Comparison of ENCODE assay signal across 19 cellular contexts in genomic region chr9:99340281-99340680, GRCh38.
A peak's percentile ranks its signal among the peaks of the same experiment; 100 is the strongest.
DNase-seq lines count a peak whose midpoint lies in the region; TF ChIP-seq lines count a peak whose summit lies in the region.
"Had no signal": no experiment of that assay in that cellular context is flagged by ENCODE, and none has a peak within 500 bp of the region (broad histone marks: within the 10 kb centered on the region; RNA-seq: fewer than 3 reads in every experiment).

No MANE protein-coding gene starts in this region.

- intact Hi-C loops in head of caudate nucleus (cut with DNase I): no loop called here

- no peak overlapping the region for H3K27ac ChIP-seq in fibroblast of lung (ENCODE audit: insufficient read depth, low read length)
- H3K27ac ChIP-seq: C4-2B had no signal

- H3K27me3 ChIP-seq in fibroblast of lung (ENCODE audit: control insufficient read depth, insufficient read depth, low read length): no peaks in the 10 kb centered on the region
- H3K27me3 ChIP-seq: MG63 had no signal

- H3K27ac Mint-ChIP-seq in HFFc6: peak overlapping the region; percentile 71

- H3K27me3 Mint-ChIP-seq in HFFc6 (ENCODE audit: insufficient read depth): peaks cover 3% of the 10 kb centered on the region; the same call in 1 of the 2 replicates

- H3K4me2 ChIP-seq in fibroblast of lung (ENCODE audit: extremely low read depth, insufficient read depth, low read length): no peak overlapping the region

- H4K20me1 ChIP-seq in fibroblast of lung (ENCODE audit: control insufficient read depth, extremely low read depth, insufficient read depth, low read length): no peaks in the 10 kb centered on the region

- peak; percentile 35 for DNase-seq in HFFc6
- DNase-seq in T1000 (lab: John Stamatoyannopoulos, UW): peak; percentile 43
- peak; percentile 19 to 53 for DNase-seq in fibroblast of lung (ENCODE audit: low read depth in 2 of 2)
- DNase-seq in pulmonary artery endothelial cell (ENCODE audit: low read depth, low spot score): peak; percentile 80
- DNase-seq in head of caudate nucleus: no peak
- no peak for DNase-seq in germinal center (ENCODE audit: low spot score)
- no peak for DNase-seq in OCI-M2 (lab: John Stamatoyannopoulos, UW; ENCODE audit: unreplicated experiment)
- DNase-seq: ACHN, AML-193, DMS79, GF-D8, MG63, NCI-H1048, NCI-H1436, NCI-H2029, NCI-H2171 treated with DMSO at 0.1 percent for 48 hours, Right ventricle myocardium superior, SW 1271 had no signal

- peak overlapping the region; percentile 37 for H3K4me3 Mint-ChIP-seq in HFFc6

- peaks cover 5% of the 10 kb centered on the region for H3K9me3 Mint-ChIP-seq in HFFc6

- H3K4me3 ChIP-seq in fibroblast of lung (replicated peaks in 1 of 4; ENCODE audit: control extremely low read depth in 1 of 4, insufficient read depth in 1 of 4, low read depth in 3 of 4, low read length in 4 of 4): no peak overlapping the region
- H3K4me3 ChIP-seq: MG63 had no signal

- H2AFZ ChIP-seq in fibroblast of lung (ENCODE audit: low read length): no peak overlapping the region

- no peak overlapping the region for H3K9ac ChIP-seq in fibroblast of lung (ENCODE audit: insufficient read depth, low read length)

- H3K79me2 ChIP-seq in fibroblast of lung (ENCODE audit: control insufficient read depth, insufficient read depth, low read length): no peaks in the 10 kb centered on the region

- peaks cover 7% of the 10 kb centered on the region for H3K36me3 Mint-ChIP-seq in HFFc6 (ENCODE audit: low read depth)

- peaks cover 54% of the 10 kb centered on the region for H3K4me1 Mint-ChIP-seq in HFFc6 (ENCODE audit: low read depth)

- no peaks in the 10 kb centered on the region for H3K4me1 ChIP-seq in fibroblast of lung (ENCODE audit: control insufficient read depth, extremely low read depth, insufficient read depth, low read length)

- H3K9me3 ChIP-seq in fibroblast of lung (ENCODE audit: control insufficient read depth, insufficient read depth, low read depth, low read length): no peaks in the 10 kb centered on the region
- H3K9me3 ChIP-seq: MG63 had no signal

- no peaks in the 10 kb centered on the region for H3K36me3 ChIP-seq in fibroblast of lung (ENCODE audit: control insufficient read depth, insufficient read depth, low read length)
- H3K36me3 ChIP-seq: MG63 had no signal

- TF ChIP-seq CTCF in HFFc6 (IDR thresholded peaks at IDR 0.05): no peak
- no peak for TF ChIP-seq CTCF in fibroblast of lung (conservative IDR thresholded peaks at IDR 0.05 in 1 of 2, IDR thresholded peaks at IDR 0.05 in 1 of 2; ENCODE audit: low read depth in 1 of 2, low read length in 2 of 2)

Comparison
In these comparisons a context has a peak if more than half of its experiments do, and no peak if none do; other contexts are left out.
1. DNase-seq: peak in HFFc6 (single experiment), T1000 (single experiment), fibroblast of lung (2 of 2) and pulmonary artery endothelial cell (single experiment); none in head of caudate nucleus (0 of 42), germinal center (single experiment) and OCI-M2 (single experiment).